In genomic region chrX:55326985-55327384, GRCh38 we compare ENCODE assay signal across 21 cellular contexts.
"Had no signal": no experiment of that assay in that cellular context is flagged by ENCODE, and none has a peak within 500 bp of the region (broad histone marks: within the 10 kb centered on the region; RNA-seq: fewer than 3 reads in every experiment).

No MANE protein-coding gene starts in this region.

- H3K4me3 ChIP-seq: coronary artery, hepatocyte, left lung, prostate gland had no signal

- H3K4me1 ChIP-seq: left lung, prostate gland had no signal

- H3K27me3 ChIP-seq: hepatocyte, left lung had no signal

- H3K27ac ChIP-seq: hepatocyte, prostate gland had no signal

- DNase-seq: activated CD4-positive, alpha-beta memory T cell treated with anti-CD3 and anti-CD28 coated beads for 36 hours; activated CD4-positive, alpha-beta T cell treated with anti-CD3 and anti-CD28 coated beads for 36 hours; activated CD8-positive, alpha-beta memory T cell treated with anti-CD3 and anti-CD28 coated beads, Interleukin-2, amount 10 ng/mL, durations not matched to agents 7 days and 5 days; activated effector memory CD4-positive, alpha-beta T cell treated with anti-CD3 and anti-CD28 coated beads, Interleukin-2, amount 50 U/mL, for 16 hours; activated T-cell treated with anti-CD3 and anti-CD28 coated beads, Interleukin-2, amount 50 U/mL, for 48 hours; central memory CD4-positive, alpha-beta T cell; effector memory CD4-positive, alpha-beta T cell; islet precursor cell; left lung; SHP77 treated with DMSO at 0.1 percent for 48 hours; stimulated activated CD4-positive, alpha-beta T cell treated with anti-CD3 and anti-CD28 coated beads, Interleukin-15, amount 100 ng/mL, for 24 hours; stimulated activated CD4-positive, alpha-beta T cell treated with anti-CD3 and anti-CD28 coated beads, Interleukin-4, amount 100 ng/mL, for 4 hours; stimulated activated CD8-positive, alpha-beta memory T cell treated with anti-CD3 and anti-CD28 coated beads, Interleukin-4, amount 100 ng/mL, for 48 hours; stimulated activated naive CD4-positive, alpha-beta T cell treated with Interleukin-2 at 50 U/mL for 16 hours; substantia nigra; T-helper 17 cell; trophoblast cell had no signal

- H3K9me3 ChIP-seq: left lung, prostate gland had no signal

- ATAC-seq: activated CD4-positive, alpha-beta T cell treated with anti-CD3 and anti-CD28 coated beads for 36 hours; activated CD8-positive, alpha-beta memory T cell treated with anti-CD3 and anti-CD28 coated beads, Interleukin-2, amount 10 ng/mL, durations not matched to agents 7 days and 5 days; activated naive CD4-positive, alpha-beta T cell treated with anti-CD3 and anti-CD28 coated beads, Interleukin-2, amount 50 U/mL, for 72 hours; left lung; T-helper 17 cell had no signal

- H3K36me3 ChIP-seq: left lung, prostate gland had no signal
